In the genomic region with DNA sequence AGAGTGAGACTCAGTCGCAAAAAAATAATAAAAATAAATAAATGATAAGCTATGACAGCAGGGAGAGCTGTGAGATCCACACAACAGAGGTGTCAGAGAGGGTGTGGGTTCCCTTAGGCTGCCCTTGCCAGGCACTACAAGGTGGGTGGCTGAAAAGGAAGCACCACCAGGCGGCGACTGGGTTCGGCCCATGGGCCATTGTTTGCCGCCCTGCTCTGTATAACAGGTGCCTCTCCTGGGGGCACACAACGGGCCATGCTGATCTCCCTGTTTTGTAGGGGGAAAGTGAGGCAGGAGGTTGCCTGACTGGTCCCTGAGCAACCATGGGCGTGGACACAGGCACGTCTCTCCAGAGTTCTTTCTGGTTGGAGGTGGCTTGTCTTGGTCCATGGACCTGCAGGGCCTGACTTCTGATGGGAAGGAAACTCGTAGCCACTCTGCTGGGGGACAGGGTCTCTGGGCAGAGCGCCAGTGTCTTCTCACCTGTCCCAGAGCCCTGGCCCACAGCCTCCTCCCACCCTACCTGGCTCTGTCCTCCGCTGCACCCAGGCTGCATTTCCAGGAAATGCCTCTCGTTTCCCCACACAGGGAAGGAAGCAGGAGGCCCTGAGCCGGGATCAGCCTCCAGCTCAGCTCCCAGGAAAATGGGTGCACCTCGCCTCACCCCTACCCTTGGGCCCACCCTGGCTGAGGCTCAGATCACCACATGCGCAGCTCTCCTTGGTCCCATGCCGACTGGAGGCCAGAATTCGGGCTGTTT, we compare ENCODE assay signal across 13 cellular contexts.
"Had no signal": no experiment of that assay in that cellular context is flagged by ENCODE, and none has a peak within 500 bp of the region (broad histone marks: within the 10 kb centered on the region; RNA-seq: fewer than 3 reads in every experiment).

No MANE protein-coding gene starts in this region.

- H3K27ac Mint-ChIP-seq: activated naive CD8-positive, alpha-beta T cell treated with anti-CD3 and anti-CD28 coated beads for 36 hours had no signal

- H3K4me3 Mint-ChIP-seq: activated naive CD8-positive, alpha-beta T cell treated with anti-CD3 and anti-CD28 coated beads for 36 hours; neural crest cell had no signal

- H3K9me3 Mint-ChIP-seq: activated naive CD8-positive, alpha-beta T cell treated with anti-CD3 and anti-CD28 coated beads for 36 hours had no signal

- H3K36me3 ChIP-seq: left lung, pancreas had no signal

- H3K27me3 Mint-ChIP-seq: activated naive CD8-positive, alpha-beta T cell treated with anti-CD3 and anti-CD28 coated beads for 36 hours had no signal

- ATAC-seq: left lung had no signal

- H3K9me3 ChIP-seq: esophagus squamous epithelium, left lung, pancreas, stomach had no signal

- H3K36me3 Mint-ChIP-seq: activated naive CD8-positive, alpha-beta T cell treated with anti-CD3 and anti-CD28 coated beads for 36 hours had no signal

- H3K4me3 ChIP-seq: esophagus squamous epithelium, left lung, pancreas, stomach had no signal

- DNase-seq: activated CD4-positive, alpha-beta T cell treated with anti-CD3 and anti-CD28 coated beads, Interleukin-2, amount 50 U/mL, for 1 hour; activated gamma-delta T cell treated with Interleukin-2 at 50 U/mL for 16 hours; activated naive CD8-positive, alpha-beta T cell treated with anti-CD3 and anti-CD28 coated beads for 36 hours; activated T-cell treated with anti-CD3 and anti-CD28 coated beads, Interleukin-2, amount 50 U/mL, for 1 hour; anterior cingulate cortex; esophagus squamous epithelium; foreskin fibroblast; mesenchymal stem cell; pancreas; stimulated activated CD4-positive, alpha-beta T cell treated with anti-CD3 and anti-CD28 coated beads, Interleukin-4, amount 100 ng/mL, for 24 hours; stomach had no signal

- H3K4me1 Mint-ChIP-seq: activated naive CD8-positive, alpha-beta T cell treated with anti-CD3 and anti-CD28 coated beads for 36 hours; neural crest cell had no signal

- H3K27me3 ChIP-seq: left lung, pancreas, stomach had no signal

- H3K27ac ChIP-seq: esophagus squamous epithelium, left lung, pancreas, stomach had no signal

- H3K4me1 ChIP-seq: left lung, pancreas, stomach had no signal
